In genomic region chr12:68163546-68164210, GRCh38 we compare ENCODE assay signal across 12 cellular contexts. TPM values are rescaled to one million over a fixed set of nuclear protein-coding genes. Genes with fewer than 3 reads are reported as not detected.
DNase-seq lines count a peak whose midpoint lies in the region; ATAC-seq and TF ChIP-seq lines count a peak whose summit lies in the region.
"Had no signal": no experiment of that assay in that cellular context is flagged by ENCODE, and none has a peak within 500 bp of the region (broad histone marks: within the 10 kb centered on the region; RNA-seq: fewer than 3 reads in every experiment).

No MANE protein-coding gene starts in this region.

- no peak for DNase-seq in activated CD4-positive, CD25-positive, alpha-beta regulatory T cell (lab: John Stamatoyannopoulos, UW)
- DNase-seq in fibroblast of pulmonary artery (ENCODE audit: low read depth), result peak; percentile 8
- DNase-seq in NCI-H2029 treated with DMSO at 0.1 percent for 48 hours (lab: John Stamatoyannopoulos, UW), result no peak
- DNase-seq in ureter (ENCODE audit: low spot score), result no peak
- no peak for DNase-seq in Peyer's patch
- DNase-seq: MM.1S, NCI-H82 had no signal

- no peak for TF ChIP-seq POLR2A in Peyer's patch (IDR thresholded peaks at IDR 0.05)

- H3K27ac ChIP-seq in Peyer's patch, result no peak overlapping the region
- H3K27ac ChIP-seq: 22Rv1 had no signal

- ATAC-seq in activated CD4-positive, CD25-positive, alpha-beta regulatory T cell treated with anti-CD3 and anti-CD28 coated beads, Interleukin-2, amount 50 U/mL, for 24 hours, result peak; percentile 21 to 53
- peak; percentile 67 for ATAC-seq in GM21619 (IDR thresholded peaks at IDR 0.05; ENCODE audit: unreplicated experiment)
- peak; percentile 57 for ATAC-seq in HG03354 (IDR thresholded peaks at IDR 0.05; ENCODE audit: poor library complexity, severe bottlenecking, unreplicated experiment)

- H3K4me3 ChIP-seq in fibroblast of pulmonary artery (replicated peaks; ENCODE audit: low read depth, low read length) (no peak overlapping the region), Peyer's patch (no peak overlapping the region)

- no peaks in the 10 kb centered on the region for H3K4me1 ChIP-seq in Peyer's patch

- H3K27me3 ChIP-seq in Peyer's patch, result no peaks in the 10 kb centered on the region

- no peaks in the 10 kb centered on the region for H3K36me3 ChIP-seq in Peyer's patch

- TF ChIP-seq CTCF in fibroblast of pulmonary artery (IDR thresholded peaks at IDR 0.05; ENCODE audit: low read length, missing control alignments) (no peak), Peyer's patch (IDR thresholded peaks at IDR 0.05) (no peak)

- H3K9me3 ChIP-seq in Peyer's patch, result no peaks in the 10 kb centered on the region

RNA-seq across cellular contexts. Expression of gene IFNG, which starts 4.1 kb away (rescaled TPM):
- total RNA-seq in ureter (0.31 TPM), Peyer's patch (not detected)
- total RNA-seq: mesothelial cell of epicardium had no signal
